10 cellular contexts compared by ENCODE assay signal in genomic region chr1:183604811-183605210, GRCh38. TPM values are rescaled to one million over a fixed set of nuclear protein-coding genes. Genes with fewer than 3 reads are reported as not detected.
DNase-seq lines count a peak whose midpoint lies in the region; ATAC-seq and TF ChIP-seq lines count a peak whose summit lies in the region.
"Had no signal": no experiment of that assay in that cellular context is flagged by ENCODE, and none has a peak within 500 bp of the region (broad histone marks: within the 10 kb centered on the region; RNA-seq: fewer than 3 reads in every experiment).

No MANE protein-coding gene starts in this region.

- no peak overlapping the region for H3K27ac ChIP-seq in esophagus muscularis mucosa (replicated peaks in 1 of 4)

- no peak for TF ChIP-seq POLR2A in esophagus muscularis mucosa (IDR thresholded peaks at IDR 0.05; ENCODE audit: low read depth)

- 83% methylated on average over 8 of the region's 8 CpGs for WGBS in esophagus muscularis mucosa

- no peak for TF ChIP-seq EP300 in esophagus muscularis mucosa (IDR thresholded peaks at IDR 0.05)

- intact Hi-C loops in esophagus muscularis mucosa (cut with DNase I): no loop called here

- H3K4me3 ChIP-seq in esophagus muscularis mucosa: no peak overlapping the region

- H3K36me3 ChIP-seq in esophagus muscularis mucosa: no peaks in the 10 kb centered on the region

- H3K9me3 ChIP-seq in esophagus muscularis mucosa: no peaks in the 10 kb centered on the region

- no peak for TF ChIP-seq CTCF in esophagus muscularis mucosa (IDR thresholded peaks at IDR 0.05)

- peaks cover 13 to 21% (median 15%) of the 10 kb centered on the region in 4 donors for H3K4me1 ChIP-seq in esophagus muscularis mucosa

- H3K27me3 ChIP-seq in esophagus muscularis mucosa: no peaks in the 10 kb centered on the region

- ATAC-seq in GM19025 (IDR thresholded peaks at IDR 0.05; ENCODE audit: low read depth, unreplicated experiment) (peak; percentile 21), HG02885 (IDR thresholded peaks at IDR 0.05; ENCODE audit: poor library complexity, unreplicated experiment) (peak; percentile 46), GM21619 (IDR thresholded peaks at IDR 0.05; ENCODE audit: unreplicated experiment) (no peak)
- ATAC-seq: activated T-helper 17 cell treated with anti-CD3 and anti-CD28 coated beads, Interleukin-2, amount 50 U/mL, for 72 hours had no signal

- DNase-seq in SKM-1 (lab: John Stamatoyannopoulos, UW; ENCODE audit: unreplicated experiment): peak; percentile 98
- DNase-seq in pons (ENCODE audit: low spot score): peak; percentile 54
- no peak for DNase-seq in esophagus muscularis mucosa (ENCODE audit: extremely low spot score)
- no peak for DNase-seq in GM19240 (ENCODE audit: insufficient read length, low spot score)
- DNase-seq: NCI-H446, SHP77 had no signal

RNA-seq across cellular contexts. Expression of gene NCF2, which starts 14.6 kb away (rescaled TPM):
- 10 to 100 TPM in 1 of 4 donors, 1 to 10 TPM in 3; 5.2 to 26.0 (median 9.5) TPM for total RNA-seq in esophagus muscularis mucosa

RNA-seq across cellular contexts. Expression of gene ARPC5, which starts 30.8 kb away (rescaled TPM):
- 100 to 1,000 TPM in 1 of 4 donors, 10 to 100 TPM in 3; 80.6 to 111 (median 91.1) TPM for total RNA-seq in esophagus muscularis mucosa

RNA-seq across cellular contexts. Expression of gene APOBEC4, which starts 48.3 kb away (rescaled TPM):
- not detected for total RNA-seq in esophagus muscularis mucosa
- total RNA-seq: activated T-helper 17 cell treated with anti-CD3 and anti-CD28 coated beads, Interleukin-2, amount 50 U/mL, for 72 hours had no signal

Comparison
In these comparisons a context has a peak if more than half of its experiments do, and no peak if none do; other contexts are left out.
1. DNase-seq: peak in SKM-1 (single experiment) and pons (single experiment); none in esophagus muscularis mucosa (single experiment) and GM19240 (single experiment).